ENCODE assay signal across 1 cellular context in the genomic region with DNA sequence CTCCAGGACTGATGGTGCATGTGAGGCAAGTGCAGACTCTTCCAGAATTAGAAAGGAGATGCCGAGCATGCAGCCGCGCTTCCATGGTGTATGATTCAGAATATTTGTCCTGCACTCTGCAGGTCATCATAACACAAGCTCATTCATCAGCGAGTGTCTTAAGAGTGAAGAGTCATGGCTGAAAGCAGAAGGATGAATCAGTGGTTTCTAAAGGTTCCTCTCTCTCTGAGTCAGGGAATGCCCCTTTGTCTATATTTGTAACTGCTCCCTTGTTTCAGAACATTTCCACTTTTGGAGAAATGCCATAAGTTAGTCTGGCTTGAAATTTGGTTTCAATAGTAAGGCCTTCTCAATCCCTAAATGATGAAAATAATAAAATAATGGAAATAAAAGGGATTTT.
TF ChIP-seq lines count a peak whose summit lies in the region.

No MANE protein-coding gene starts in this region.

TF ChIP-seq in GM12878, 131 proteins besides CTCF, POLR2A, EP300 and RAD21 (continued from another document):
- TF ChIP-seq, protein P1, sequence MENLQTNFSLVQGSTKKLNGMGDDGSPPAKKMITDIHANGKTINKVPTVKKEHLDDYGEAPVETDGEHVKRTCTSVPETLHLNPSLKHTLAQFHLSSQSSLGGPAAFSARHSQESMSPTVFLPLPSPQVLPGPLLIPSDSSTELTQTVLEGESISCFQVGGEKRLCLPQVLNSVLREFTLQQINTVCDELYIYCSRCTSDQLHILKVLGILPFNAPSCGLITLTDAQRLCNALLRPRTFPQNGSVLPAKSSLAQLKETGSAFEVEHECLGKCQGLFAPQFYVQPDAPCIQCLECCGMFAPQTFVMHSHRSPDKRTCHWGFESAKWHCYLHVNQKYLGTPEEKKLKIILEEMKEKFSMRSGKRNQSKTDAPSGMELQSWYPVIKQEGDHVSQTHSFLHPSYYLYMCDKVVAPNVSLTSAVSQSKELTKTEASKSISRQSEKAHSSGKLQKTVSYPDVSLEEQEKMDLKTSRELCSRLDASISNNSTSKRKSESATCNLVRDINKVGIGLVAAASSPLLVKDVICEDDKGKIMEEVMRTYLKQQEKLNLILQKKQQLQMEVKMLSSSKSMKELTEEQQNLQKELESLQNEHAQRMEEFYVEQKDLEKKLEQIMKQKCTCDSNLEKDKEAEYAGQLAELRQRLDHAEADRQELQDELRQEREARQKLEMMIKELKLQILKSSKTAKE (IDR thresholded peaks at IDR 0.05; ENCODE audit: low read depth, poor library complexity, severe bottlenecking), result peak; percentile 36
- TF ChIP-seq EED (IDR thresholded peaks at IDR 0.05; ENCODE audit: low read depth), result peak; percentile 99
- peak; percentile 65; the same call in 1 of the 2 replicates for TF ChIP-seq PAX5 (IDR thresholded peaks at IDR 0.05; ENCODE audit: borderline replicate concordance, low read depth, low read length)
- TF ChIP-seq, protein P2, sequence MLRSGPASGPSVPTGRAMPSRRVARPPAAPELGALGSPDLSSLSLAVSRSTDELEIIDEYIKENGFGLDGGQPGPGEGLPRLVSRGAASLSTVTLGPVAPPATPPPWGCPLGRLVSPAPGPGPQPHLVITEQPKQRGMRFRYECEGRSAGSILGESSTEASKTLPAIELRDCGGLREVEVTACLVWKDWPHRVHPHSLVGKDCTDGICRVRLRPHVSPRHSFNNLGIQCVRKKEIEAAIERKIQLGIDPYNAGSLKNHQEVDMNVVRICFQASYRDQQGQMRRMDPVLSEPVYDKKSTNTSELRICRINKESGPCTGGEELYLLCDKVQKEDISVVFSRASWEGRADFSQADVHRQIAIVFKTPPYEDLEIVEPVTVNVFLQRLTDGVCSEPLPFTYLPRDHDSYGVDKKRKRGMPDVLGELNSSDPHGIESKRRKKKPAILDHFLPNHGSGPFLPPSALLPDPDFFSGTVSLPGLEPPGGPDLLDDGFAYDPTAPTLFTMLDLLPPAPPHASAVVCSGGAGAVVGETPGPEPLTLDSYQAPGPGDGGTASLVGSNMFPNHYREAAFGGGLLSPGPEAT (IDR thresholded peaks at IDR 0.05; ENCODE audit: low read depth), result peak; percentile 84
- TF ChIP-seq ZNF622 (IDR thresholded peaks at IDR 0.05), result no peak
- TF ChIP-seq, protein P3, sequence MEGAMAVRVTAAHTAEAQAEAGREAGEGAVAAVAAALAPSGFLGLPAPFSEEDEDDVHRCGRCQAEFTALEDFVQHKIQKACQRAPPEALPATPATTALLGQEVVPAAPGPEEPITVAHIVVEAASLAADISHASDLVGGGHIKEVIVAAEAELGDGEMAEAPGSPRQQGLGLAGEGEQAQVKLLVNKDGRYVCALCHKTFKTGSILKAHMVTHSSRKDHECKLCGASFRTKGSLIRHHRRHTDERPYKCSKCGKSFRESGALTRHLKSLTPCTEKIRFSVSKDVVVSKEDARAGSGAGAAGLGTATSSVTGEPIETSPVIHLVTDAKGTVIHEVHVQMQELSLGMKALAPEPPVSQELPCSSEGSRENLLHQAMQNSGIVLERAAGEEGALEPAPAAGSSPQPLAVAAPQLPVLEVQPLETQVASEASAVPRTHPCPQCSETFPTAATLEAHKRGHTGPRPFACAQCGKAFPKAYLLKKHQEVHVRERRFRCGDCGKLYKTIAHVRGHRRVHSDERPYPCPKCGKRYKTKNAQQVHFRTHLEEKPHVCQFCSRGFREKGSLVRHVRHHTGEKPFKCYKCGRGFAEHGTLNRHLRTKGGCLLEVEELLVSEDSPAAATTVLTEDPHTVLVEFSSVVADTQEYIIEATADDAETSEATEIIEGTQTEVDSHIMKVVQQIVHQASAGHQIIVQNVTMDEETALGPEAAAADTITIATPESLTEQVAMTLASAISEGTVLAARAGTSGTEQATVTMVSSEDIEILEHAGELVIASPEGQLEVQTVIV (IDR thresholded peaks at IDR 0.05; ENCODE audit: borderline replicate concordance, partially characterized antibody), result no peak
- peak; percentile 74; the same call in 1 of the 2 replicates for TF ChIP-seq ZBED1 (IDR thresholded peaks at IDR 0.05; ENCODE audit: borderline replicate concordance)
- peak; percentile 96 to 97 for TF ChIP-seq IKZF2 (IDR thresholded peaks at IDR 0.05)
- no peak for TF ChIP-seq CEBPB (IDR thresholded peaks at IDR 0.05; ENCODE audit: borderline replicate concordance in 1 of 2, low read depth in 2 of 2, low read length in 2 of 2)
- no peak for TF ChIP-seq SIN3A (IDR thresholded peaks at IDR 0.05; ENCODE audit: low read depth, low read length)
- TF ChIP-seq HDAC6 (IDR thresholded peaks at IDR 0.05; ENCODE audit: unreplicated experiment), result no peak
- 0 out of 4 replicates have a peak, but pooled peaks of 1 of the 2 experiments have one; percentile 7 for TF ChIP-seq BHLHE40 (IDR thresholded peaks at IDR 0.05; ENCODE audit: borderline replicate concordance in 1 of 2, low read depth in 2 of 2, low read length in 1 of 2)
- peak; percentile 75 for TF ChIP-seq ATF7 (IDR thresholded peaks at IDR 0.05; ENCODE audit: low read depth)
- peak in 1 of 2 experiments; percentile 47; a peak in 1 of 4 replicates for TF ChIP-seq ETV6 (conservative IDR thresholded peaks at IDR 0.05 in 1 of 2, IDR thresholded peaks at IDR 0.05 in 1 of 2; ENCODE audit: borderline replicate concordance in 1 of 2, low read depth in 1 of 2)
- TF ChIP-seq SREBF1 (IDR thresholded peaks at IDR 0.05; ENCODE audit: low read length), result no peak
- TF ChIP-seq RBBP5 (conservative IDR thresholded peaks at IDR 0.05), result no peak
- TF ChIP-seq, protein P4, sequence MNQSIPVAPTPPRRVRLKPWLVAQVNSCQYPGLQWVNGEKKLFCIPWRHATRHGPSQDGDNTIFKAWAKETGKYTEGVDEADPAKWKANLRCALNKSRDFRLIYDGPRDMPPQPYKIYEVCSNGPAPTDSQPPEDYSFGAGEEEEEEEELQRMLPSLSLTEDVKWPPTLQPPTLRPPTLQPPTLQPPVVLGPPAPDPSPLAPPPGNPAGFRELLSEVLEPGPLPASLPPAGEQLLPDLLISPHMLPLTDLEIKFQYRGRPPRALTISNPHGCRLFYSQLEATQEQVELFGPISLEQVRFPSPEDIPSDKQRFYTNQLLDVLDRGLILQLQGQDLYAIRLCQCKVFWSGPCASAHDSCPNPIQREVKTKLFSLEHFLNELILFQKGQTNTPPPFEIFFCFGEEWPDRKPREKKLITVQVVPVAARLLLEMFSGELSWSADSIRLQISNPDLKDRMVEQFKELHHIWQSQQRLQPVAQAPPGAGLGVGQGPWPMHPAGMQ (IDR thresholded peaks at IDR 0.05; ENCODE audit: borderline replicate concordance), result no peak
- peak; percentile 46; the same call in 1 of the 2 replicates for TF ChIP-seq NBN (IDR thresholded peaks at IDR 0.05)
- no peak for TF ChIP-seq RCOR1 (conservative IDR thresholded peaks at IDR 0.05; ENCODE audit: low read depth, low read length)
- TF ChIP-seq IRF4 (IDR thresholded peaks at IDR 0.05; ENCODE audit: low read depth, low read length), result peak; percentile 72
- TF ChIP-seq, protein P5, sequence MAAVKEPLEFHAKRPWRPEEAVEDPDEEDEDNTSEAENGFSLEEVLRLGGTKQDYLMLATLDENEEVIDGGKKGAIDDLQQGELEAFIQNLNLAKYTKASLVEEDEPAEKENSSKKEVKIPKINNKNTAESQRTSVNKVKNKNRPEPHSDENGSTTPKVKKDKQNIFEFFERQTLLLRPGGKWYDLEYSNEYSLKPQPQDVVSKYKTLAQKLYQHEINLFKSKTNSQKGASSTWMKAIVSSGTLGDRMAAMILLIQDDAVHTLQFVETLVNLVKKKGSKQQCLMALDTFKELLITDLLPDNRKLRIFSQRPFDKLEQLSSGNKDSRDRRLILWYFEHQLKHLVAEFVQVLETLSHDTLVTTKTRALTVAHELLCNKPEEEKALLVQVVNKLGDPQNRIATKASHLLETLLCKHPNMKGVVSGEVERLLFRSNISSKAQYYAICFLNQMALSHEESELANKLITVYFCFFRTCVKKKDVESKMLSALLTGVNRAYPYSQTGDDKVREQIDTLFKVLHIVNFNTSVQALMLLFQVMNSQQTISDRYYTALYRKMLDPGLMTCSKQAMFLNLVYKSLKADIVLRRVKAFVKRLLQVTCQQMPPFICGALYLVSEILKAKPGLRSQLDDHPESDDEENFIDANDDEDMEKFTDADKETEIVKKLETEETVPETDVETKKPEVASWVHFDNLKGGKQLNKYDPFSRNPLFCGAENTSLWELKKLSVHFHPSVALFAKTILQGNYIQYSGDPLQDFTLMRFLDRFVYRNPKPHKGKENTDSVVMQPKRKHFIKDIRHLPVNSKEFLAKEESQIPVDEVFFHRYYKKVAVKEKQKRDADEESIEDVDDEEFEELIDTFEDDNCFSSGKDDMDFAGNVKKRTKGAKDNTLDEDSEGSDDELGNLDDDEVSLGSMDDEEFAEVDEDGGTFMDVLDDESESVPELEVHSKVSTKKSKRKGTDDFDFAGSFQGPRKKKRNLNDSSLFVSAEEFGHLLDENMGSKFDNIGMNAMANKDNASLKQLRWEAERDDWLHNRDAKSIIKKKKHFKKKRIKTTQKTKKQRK (IDR thresholded peaks at IDR 0.05; ENCODE audit: low read depth, low read length), result no peak
- TF ChIP-seq ESRRA (IDR thresholded peaks at IDR 0.05; ENCODE audit: low read length), result no peak
- TF ChIP-seq, protein P6, sequence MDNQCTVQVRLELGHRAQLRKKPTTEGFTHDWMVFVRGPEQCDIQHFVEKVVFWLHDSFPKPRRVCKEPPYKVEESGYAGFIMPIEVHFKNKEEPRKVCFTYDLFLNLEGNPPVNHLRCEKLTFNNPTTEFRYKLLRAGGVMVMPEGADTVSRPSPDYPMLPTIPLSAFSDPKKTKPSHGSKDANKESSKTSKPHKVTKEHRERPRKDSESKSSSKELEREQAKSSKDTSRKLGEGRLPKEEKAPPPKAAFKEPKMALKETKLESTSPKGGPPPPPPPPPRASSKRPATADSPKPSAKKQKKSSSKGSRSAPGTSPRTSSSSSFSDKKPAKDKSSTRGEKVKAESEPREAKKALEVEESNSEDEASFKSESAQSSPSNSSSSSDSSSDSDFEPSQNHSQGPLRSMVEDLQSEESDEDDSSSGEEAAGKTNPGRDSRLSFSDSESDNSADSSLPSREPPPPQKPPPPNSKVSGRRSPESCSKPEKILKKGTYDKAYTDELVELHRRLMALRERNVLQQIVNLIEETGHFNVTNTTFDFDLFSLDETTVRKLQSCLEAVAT (IDR thresholded peaks at IDR 0.05), result no peak
- peak; percentile 93 for TF ChIP-seq FOXM1 (IDR thresholded peaks at IDR 0.05; ENCODE audit: low read depth, low read length)
- no peak for TF ChIP-seq RAD51 (IDR thresholded peaks at IDR 0.05)
- TF ChIP-seq WRNIP1 (IDR thresholded peaks at IDR 0.05; ENCODE audit: borderline replicate concordance, low read depth, low read length), result no peak
- no peak for TF ChIP-seq SMAD5 (IDR thresholded peaks at IDR 0.05; ENCODE audit: low read depth)
- TF ChIP-seq BRCA1 (IDR thresholded peaks at IDR 0.05; ENCODE audit: low read depth, low read length), result no peak
- no peak for TF ChIP-seq RFX5 (IDR thresholded peaks at IDR 0.05; ENCODE audit: low read depth, low read length)
- no peak for TF ChIP-seq ZNF274 (IDR thresholded peaks at IDR 0.05; ENCODE audit: insufficient read depth, insufficient read length)
- no peak for TF ChIP-seq CBX3 (IDR thresholded peaks at IDR 0.05; ENCODE audit: borderline replicate concordance, low read depth)
- no peak for TF ChIP-seq SUZ12 (IDR thresholded peaks at IDR 0.05; ENCODE audit: unreplicated experiment)
- TF ChIP-seq, protein P7, sequence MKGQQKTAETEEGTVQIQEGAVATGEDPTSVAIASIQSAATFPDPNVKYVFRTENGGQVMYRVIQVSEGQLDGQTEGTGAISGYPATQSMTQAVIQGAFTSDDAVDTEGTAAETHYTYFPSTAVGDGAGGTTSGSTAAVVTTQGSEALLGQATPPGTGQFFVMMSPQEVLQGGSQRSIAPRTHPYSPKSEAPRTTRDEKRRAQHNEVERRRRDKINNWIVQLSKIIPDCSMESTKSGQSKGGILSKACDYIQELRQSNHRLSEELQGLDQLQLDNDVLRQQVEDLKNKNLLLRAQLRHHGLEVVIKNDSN (IDR thresholded peaks at IDR 0.05; ENCODE audit: borderline replicate concordance, extremely low read length, insufficient read depth, low read depth, low read length), result no peak
- TF ChIP-seq CREM (IDR thresholded peaks at IDR 0.05; ENCODE audit: low read depth), result peak; percentile 82
- TF ChIP-seq SMAD1 (IDR thresholded peaks at IDR 0.05; ENCODE audit: low read depth, partially characterized antibody), result no peak
- no peak for TF ChIP-seq SMC3 (IDR thresholded peaks at IDR 0.05; ENCODE audit: borderline replicate concordance, low read length)
- TF ChIP-seq ZZZ3 (IDR thresholded peaks at IDR 0.05; ENCODE audit: control insufficient read depth, insufficient read length, low read depth), result no peak
- no peak for TF ChIP-seq HCFC1 (IDR thresholded peaks at IDR 0.05; ENCODE audit: low read length)
- no peak for TF ChIP-seq CHD4 (IDR thresholded peaks at IDR 0.05)
TF ChIP-seq in GM12878: peak in this region for 40.
